7 cellular contexts compared by ENCODE assay signal in genomic region chrY:24569725-24570442, GRCh38. TPM values are rescaled to one million over a fixed set of nuclear protein-coding genes. Genes with fewer than 3 reads are reported as not detected.
"Had no signal": no experiment of that assay in that cellular context is flagged by ENCODE, and none has a peak within 500 bp of the region (broad histone marks: within the 10 kb centered on the region; RNA-seq: fewer than 3 reads in every experiment).

No MANE protein-coding gene starts in this region.

RNA-seq across cellular contexts. Expression of gene BPY2B, which starts 47.9 kb away (rescaled TPM):
- total RNA-seq: GM23248, GM23338, H1, H4, H7, H9, HFFc6 had no signal
- polyA plus RNA-seq: GM23248, GM23338, H1 had no signal
